Comparison of ENCODE assay signal across 9 cellular contexts in the genomic region with DNA sequence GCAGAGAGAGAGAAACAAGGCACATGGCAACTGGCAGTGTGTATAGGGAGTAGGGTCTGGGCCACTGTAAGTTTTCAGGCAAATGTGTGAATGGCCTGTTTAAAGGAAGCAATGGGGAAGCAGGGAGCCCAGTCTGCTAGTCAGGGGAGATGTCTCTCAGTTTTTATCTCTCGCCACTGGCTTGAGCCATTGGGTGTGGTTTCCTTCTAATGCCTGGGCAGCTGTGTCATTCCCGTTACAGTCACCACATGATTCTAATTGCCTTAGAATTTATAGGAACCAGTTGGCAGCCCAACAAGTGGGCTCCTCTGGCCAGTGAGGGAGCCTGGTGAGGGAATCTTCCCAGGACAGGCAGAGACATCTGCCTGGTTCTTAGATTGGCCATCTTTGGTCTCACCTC.
DNase-seq lines count a peak whose midpoint lies in the region; ATAC-seq and TF ChIP-seq lines count a peak whose summit lies in the region.
"Had no signal": no experiment of that assay in that cellular context is flagged by ENCODE, and none has a peak within 500 bp of the region (broad histone marks: within the 10 kb centered on the region; RNA-seq: fewer than 3 reads in every experiment).

No MANE protein-coding gene starts in this region.

- DNase-seq in AG20443 (ENCODE audit: low spot score) (peak; percentile 89), HT1080 (ENCODE audit: low read depth) (peak; percentile 89), amniotic epithelial cell (ENCODE audit: low read depth) (peak; percentile 46), hepatic stellate cell (ENCODE audit: low spot score) (peak; percentile 59), NCI-H187 treated with DMSO at 0.1 percent for 48 hours (lab: John Stamatoyannopoulos, UW) (no peak), GM20000 (ENCODE audit: low spot score) (no peak)
- no peak for DNase-seq in activated CD4-positive, alpha-beta T cell treated with anti-CD3 and anti-CD28 coated beads, Interleukin-2, amount 50 U/mL, for 4 hours
- DNase-seq: Karpas-422 had no signal

- TF ChIP-seq CTCF in GM20000 (IDR thresholded peaks at IDR 0.05; ENCODE audit: extremely low read depth, missing control alignments), result no peak

- no peak for ATAC-seq in HG02840 (IDR thresholded peaks at IDR 0.05; ENCODE audit: low FRiP score, unreplicated experiment)

Comparison
In these comparisons a context has a peak if more than half of its experiments do, and no peak if none do; other contexts are left out.
1. DNase-seq: peak in AG20443 (single experiment), HT1080 (single experiment), amniotic epithelial cell (single experiment) and hepatic stellate cell (single experiment); none in NCI-H187 treated with DMSO at 0.1 percent for 48 hours (single experiment), GM20000 (single experiment) and activated CD4-positive, alpha-beta T cell treated with anti-CD3 and anti-CD28 coated beads, Interleukin-2, amount 50 U/mL, for 4 hours (0 of 2).